Comparison of ENCODE assay signal across 24 cellular contexts in the genomic region with DNA sequence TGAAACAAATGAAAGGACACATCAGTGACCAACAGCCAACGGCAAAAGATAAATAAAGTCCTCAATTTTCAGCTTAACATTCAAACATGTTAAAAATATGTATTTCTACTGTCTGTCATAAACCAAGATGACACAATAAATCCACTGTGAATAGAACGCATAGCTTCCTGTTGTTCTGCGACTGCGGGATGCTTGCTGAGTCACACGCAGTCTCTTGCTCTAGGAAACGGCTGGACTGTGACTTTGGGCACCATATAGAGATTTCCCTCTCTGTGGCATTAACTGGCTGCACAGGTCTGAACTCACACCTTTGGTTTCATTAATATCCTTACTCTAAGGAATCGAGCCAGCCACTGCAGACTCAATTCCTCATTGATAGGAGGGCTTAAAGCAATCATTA. TPM values are rescaled to one million over a fixed set of nuclear protein-coding genes. Genes with fewer than 3 reads are reported as not detected.
A peak's percentile ranks its signal among the peaks of the same experiment; 100 is the strongest.
DNase-seq lines count a peak whose midpoint lies in the region; TF ChIP-seq lines count a peak whose summit lies in the region.
"Had no signal": no experiment of that assay in that cellular context is flagged by ENCODE, and none has a peak within 500 bp of the region (broad histone marks: within the 10 kb centered on the region; RNA-seq: fewer than 3 reads in every experiment).

No MANE protein-coding gene starts in this region.

- peak; percentile 7 for DNase-seq in COLO829 (ENCODE audit: low spot score)
- peak; percentile 17 for DNase-seq in HT1080 (ENCODE audit: low read depth)
- DNase-seq in SK-MEL-5 (ENCODE audit: low read depth, low spot score), result peak; percentile 6
- peak; percentile 26 for DNase-seq in foreskin melanocyte
- no peak for DNase-seq in CD1c-positive myeloid dendritic cell (ENCODE audit: extremely low spot score)
- no peak for DNase-seq in DMS153 treated with DMSO at 0.1 percent for 48 hours (lab: John Stamatoyannopoulos, UW; ENCODE audit: unreplicated experiment)
- no peak for DNase-seq in neural progenitor cell (ENCODE audit: low spot score)
- DNase-seq: AML-193; C1 segment of cervical spinal cord; CD8-positive, alpha-beta T cell; DMS 273 treated with DMSO at 0.1 percent for 48 hours; DMS79 treated with DMSO at 0.1 percent for 48 hours; Karpas-422; NCI-H1092 treated with DMSO at 0.1 percent for 48 hours; NCI-H1436 treated with DMSO at 0.1 percent for 48 hours; NCI-H187 treated with DMSO at 0.1 percent for 48 hours; NCI-H2107; NCI-H524 treated with DMSO at 0.1 percent for 48 hours; NCI-H82; NK-92 treated with Interleukin-12 subunit alpha and Interleukin-12 subunit beta, amount 100 ng/mL, for 24 hours; PC-3; SJCRH30 had no signal

- no peak overlapping the region for H3K27ac Mint-ChIP-seq in neural progenitor cell
- H3K27ac Mint-ChIP-seq: CD8-positive, alpha-beta T cell; IgD-negative memory B cell had no signal

- no peak overlapping the region for H3K9ac ChIP-seq in neural progenitor cell

- H3K27me3 Mint-ChIP-seq in neural progenitor cell (ENCODE audit: insufficient read depth, low read depth), result peaks cover 2% of the 10 kb centered on the region
- H3K27me3 Mint-ChIP-seq: IgD-negative memory B cell had no signal

- H3F3A ChIP-seq in neural progenitor cell (ENCODE audit: low read depth), result no peaks in the 10 kb centered on the region

- no peak overlapping the region for H3K27ac ChIP-seq in neural progenitor cell
- H3K27ac ChIP-seq: SJCRH30 had no signal

- no peak overlapping the region for H3K4me3 ChIP-seq in neural progenitor cell
- H3K4me3 ChIP-seq: SJCRH30 had no signal

- peaks cover 19% of the 10 kb centered on the region for H3K79me2 ChIP-seq in neural progenitor cell (ENCODE audit: low read depth)

- H3K9me3 Mint-ChIP-seq in neural progenitor cell, result no peaks in the 10 kb centered on the region
- H3K9me3 Mint-ChIP-seq: CD8-positive, alpha-beta T cell; IgD-negative memory B cell had no signal

- H3K4me2 ChIP-seq in neural progenitor cell, result no peak overlapping the region

- no peaks in the 10 kb centered on the region for H3K9me3 ChIP-seq in neural progenitor cell (ENCODE audit: low read depth)
- H3K9me3 ChIP-seq: SJCRH30 had no signal

- peaks cover 3% of the 10 kb centered on the region for H4K20me1 ChIP-seq in neural progenitor cell (ENCODE audit: low read depth)

- no peaks in the 10 kb centered on the region for H3K4me1 ChIP-seq in neural progenitor cell
- H3K4me1 ChIP-seq: SJCRH30 had no signal

- TF ChIP-seq CTCF in neural progenitor cell (IDR thresholded peaks at IDR 0.05), result no peak

- no peaks in the 10 kb centered on the region for H3K36me3 Mint-ChIP-seq in neural progenitor cell
- H3K36me3 Mint-ChIP-seq: CD8-positive, alpha-beta T cell had no signal

- in situ Hi-C loops in SK-MEL-5 (cut with HindIII; ENCODE audit: low pct_unique_long_range_greater_than_20kb, low sequenced_read_pairs), result no loop called here

- no peaks in the 10 kb centered on the region for H3K36me3 ChIP-seq in neural progenitor cell
- H3K36me3 ChIP-seq: SJCRH30 had no signal

- peaks cover 2% of the 10 kb centered on the region for H3K27me3 ChIP-seq in neural progenitor cell
- H3K27me3 ChIP-seq: SJCRH30 had no signal

- no peaks in the 10 kb centered on the region for H3K4me1 Mint-ChIP-seq in neural progenitor cell

- no peak overlapping the region for H3K4me3 Mint-ChIP-seq in neural progenitor cell
- H3K4me3 Mint-ChIP-seq: CD8-positive, alpha-beta T cell; IgD-negative memory B cell had no signal

- no peak overlapping the region for H2AFZ ChIP-seq in neural progenitor cell (replicated peaks)

RNA-seq across cellular contexts. Expression of a gene that starts 8.5 kb away (rescaled TPM):
- total RNA-seq in HT1080 (2014; rRNA removed; shearing (Covaris generic)), result 0.57 and 1.2 TPM in 2 replicates
- polyA plus RNA-seq in HT1080 (2015; cell fraction: cytosol; rRNA removed), result 0.66 and 0.84 TPM in 2 replicates
- 0.92 and 1.2 TPM in 2 replicates for polyA plus RNA-seq in HT1080 (2015; cell fraction: nucleus; rRNA removed)
- not detected in 2 replicates for total RNA-seq in SK-MEL-5 (2014; rRNA removed; shearing (Covaris generic))
- polyA plus RNA-seq in SK-MEL-5 (2015; cell fraction: cytosol; rRNA removed), result 0.09 TPM in 1 of 2 replicates, not detected in the other
- polyA plus RNA-seq in SK-MEL-5 (2015; cell fraction: nucleus; rRNA removed), result 0.01 TPM in 1 of 2 replicates, not detected in the other
- total RNA-seq in neural progenitor cell (ENCODE audit: low replicate concordance), result 9.6 and 9.7 TPM in 2 replicates
- total RNA-seq: PC-3 had no signal
- polyA plus RNA-seq: AG04450 had no signal

Comparison
In these comparisons a context has a peak if more than half of its experiments do, and no peak if none do; other contexts are left out.
1. DNase-seq: peak in COLO829 (single experiment), HT1080 (single experiment), SK-MEL-5 (single experiment) and foreskin melanocyte (single experiment); none in CD1c-positive myeloid dendritic cell (single experiment), DMS153 treated with DMSO at 0.1 percent for 48 hours (single experiment) and neural progenitor cell (single experiment).